In genomic region chr20:45649312-45649863, GRCh38 we compare ENCODE assay signal across 1 cellular context.
A peak's percentile ranks its signal among the peaks of the same experiment; 100 is the strongest.
TF ChIP-seq lines count a peak whose summit lies in the region.

No MANE protein-coding gene starts in this region.

TF ChIP-seq in H1, 55 proteins besides CTCF, POLR2A, EP300 and RAD21:
- TF ChIP-seq, protein P1, sequence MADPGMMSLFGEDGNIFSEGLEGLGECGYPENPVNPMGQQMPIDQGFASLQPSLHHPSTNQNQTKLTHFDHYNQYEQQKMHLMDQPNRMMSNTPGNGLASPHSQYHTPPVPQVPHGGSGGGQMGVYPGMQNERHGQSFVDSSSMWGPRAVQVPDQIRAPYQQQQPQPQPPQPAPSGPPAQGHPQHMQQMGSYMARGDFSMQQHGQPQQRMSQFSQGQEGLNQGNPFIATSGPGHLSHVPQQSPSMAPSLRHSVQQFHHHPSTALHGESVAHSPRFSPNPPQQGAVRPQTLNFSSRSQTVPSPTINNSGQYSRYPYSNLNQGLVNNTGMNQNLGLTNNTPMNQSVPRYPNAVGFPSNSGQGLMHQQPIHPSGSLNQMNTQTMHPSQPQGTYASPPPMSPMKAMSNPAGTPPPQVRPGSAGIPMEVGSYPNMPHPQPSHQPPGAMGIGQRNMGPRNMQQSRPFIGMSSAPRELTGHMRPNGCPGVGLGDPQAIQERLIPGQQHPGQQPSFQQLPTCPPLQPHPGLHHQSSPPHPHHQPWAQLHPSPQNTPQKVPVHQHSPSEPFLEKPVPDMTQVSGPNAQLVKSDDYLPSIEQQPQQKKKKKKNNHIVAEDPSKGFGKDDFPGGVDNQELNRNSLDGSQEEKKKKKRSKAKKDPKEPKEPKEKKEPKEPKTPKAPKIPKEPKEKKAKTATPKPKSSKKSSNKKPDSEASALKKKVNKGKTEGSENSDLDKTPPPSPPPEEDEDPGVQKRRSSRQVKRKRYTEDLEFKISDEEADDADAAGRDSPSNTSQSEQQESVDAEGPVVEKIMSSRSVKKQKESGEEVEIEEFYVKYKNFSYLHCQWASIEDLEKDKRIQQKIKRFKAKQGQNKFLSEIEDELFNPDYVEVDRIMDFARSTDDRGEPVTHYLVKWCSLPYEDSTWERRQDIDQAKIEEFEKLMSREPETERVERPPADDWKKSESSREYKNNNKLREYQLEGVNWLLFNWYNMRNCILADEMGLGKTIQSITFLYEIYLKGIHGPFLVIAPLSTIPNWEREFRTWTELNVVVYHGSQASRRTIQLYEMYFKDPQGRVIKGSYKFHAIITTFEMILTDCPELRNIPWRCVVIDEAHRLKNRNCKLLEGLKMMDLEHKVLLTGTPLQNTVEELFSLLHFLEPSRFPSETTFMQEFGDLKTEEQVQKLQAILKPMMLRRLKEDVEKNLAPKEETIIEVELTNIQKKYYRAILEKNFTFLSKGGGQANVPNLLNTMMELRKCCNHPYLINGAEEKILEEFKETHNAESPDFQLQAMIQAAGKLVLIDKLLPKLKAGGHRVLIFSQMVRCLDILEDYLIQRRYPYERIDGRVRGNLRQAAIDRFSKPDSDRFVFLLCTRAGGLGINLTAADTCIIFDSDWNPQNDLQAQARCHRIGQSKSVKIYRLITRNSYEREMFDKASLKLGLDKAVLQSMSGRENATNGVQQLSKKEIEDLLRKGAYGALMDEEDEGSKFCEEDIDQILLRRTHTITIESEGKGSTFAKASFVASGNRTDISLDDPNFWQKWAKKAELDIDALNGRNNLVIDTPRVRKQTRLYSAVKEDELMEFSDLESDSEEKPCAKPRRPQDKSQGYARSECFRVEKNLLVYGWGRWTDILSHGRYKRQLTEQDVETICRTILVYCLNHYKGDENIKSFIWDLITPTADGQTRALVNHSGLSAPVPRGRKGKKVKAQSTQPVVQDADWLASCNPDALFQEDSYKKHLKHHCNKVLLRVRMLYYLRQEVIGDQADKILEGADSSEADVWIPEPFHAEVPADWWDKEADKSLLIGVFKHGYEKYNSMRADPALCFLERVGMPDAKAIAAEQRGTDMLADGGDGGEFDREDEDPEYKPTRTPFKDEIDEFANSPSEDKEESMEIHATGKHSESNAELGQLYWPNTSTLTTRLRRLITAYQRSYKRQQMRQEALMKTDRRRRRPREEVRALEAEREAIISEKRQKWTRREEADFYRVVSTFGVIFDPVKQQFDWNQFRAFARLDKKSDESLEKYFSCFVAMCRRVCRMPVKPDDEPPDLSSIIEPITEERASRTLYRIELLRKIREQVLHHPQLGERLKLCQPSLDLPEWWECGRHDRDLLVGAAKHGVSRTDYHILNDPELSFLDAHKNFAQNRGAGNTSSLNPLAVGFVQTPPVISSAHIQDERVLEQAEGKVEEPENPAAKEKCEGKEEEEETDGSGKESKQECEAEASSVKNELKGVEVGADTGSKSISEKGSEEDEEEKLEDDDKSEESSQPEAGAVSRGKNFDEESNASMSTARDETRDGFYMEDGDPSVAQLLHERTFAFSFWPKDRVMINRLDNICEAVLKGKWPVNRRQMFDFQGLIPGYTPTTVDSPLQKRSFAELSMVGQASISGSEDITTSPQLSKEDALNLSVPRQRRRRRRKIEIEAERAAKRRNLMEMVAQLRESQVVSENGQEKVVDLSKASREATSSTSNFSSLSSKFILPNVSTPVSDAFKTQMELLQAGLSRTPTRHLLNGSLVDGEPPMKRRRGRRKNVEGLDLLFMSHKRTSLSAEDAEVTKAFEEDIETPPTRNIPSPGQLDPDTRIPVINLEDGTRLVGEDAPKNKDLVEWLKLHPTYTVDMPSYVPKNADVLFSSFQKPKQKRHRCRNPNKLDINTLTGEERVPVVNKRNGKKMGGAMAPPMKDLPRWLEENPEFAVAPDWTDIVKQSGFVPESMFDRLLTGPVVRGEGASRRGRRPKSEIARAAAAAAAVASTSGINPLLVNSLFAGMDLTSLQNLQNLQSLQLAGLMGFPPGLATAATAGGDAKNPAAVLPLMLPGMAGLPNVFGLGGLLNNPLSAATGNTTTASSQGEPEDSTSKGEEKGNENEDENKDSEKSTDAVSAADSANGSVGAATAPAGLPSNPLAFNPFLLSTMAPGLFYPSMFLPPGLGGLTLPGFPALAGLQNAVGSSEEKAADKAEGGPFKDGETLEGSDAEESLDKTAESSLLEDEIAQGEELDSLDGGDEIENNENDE (IDR thresholded peaks at IDR 0.05; ENCODE audit: insufficient replicate concordance, low read length) = no peak
- TF ChIP-seq MAFK (IDR thresholded peaks at IDR 0.05; ENCODE audit: low read depth, low read length) (no peak), ATF2 (IDR thresholded peaks at IDR 0.05; ENCODE audit: low read length) (no peak), CHD2 (IDR thresholded peaks at IDR 0.05; ENCODE audit: low read length) (no peak), SP2 (IDR thresholded peaks at IDR 0.05; ENCODE audit: low read length) (no peak), ASH2L (IDR thresholded peaks at IDR 0.05; ENCODE audit: low read length) (no peak), SRF (IDR thresholded peaks at IDR 0.05; ENCODE audit: low read depth, low read length) (peak; percentile 90), PHF8 (conservative IDR thresholded peaks at IDR 0.05; ENCODE audit: low read depth, low read length) (no peak), BACH1 (IDR thresholded peaks at IDR 0.05; ENCODE audit: low read length) (no peak), TEAD4 (IDR thresholded peaks at IDR 0.05; ENCODE audit: low read depth, low read length) (peak; percentile 67; the same call in 1 of the 2 replicates), CHD1 (IDR thresholded peaks at IDR 0.05; ENCODE audit: low read depth, low read length) (no peak)
